ENCODE assay signal across 8 cellular contexts in the genomic region with DNA sequence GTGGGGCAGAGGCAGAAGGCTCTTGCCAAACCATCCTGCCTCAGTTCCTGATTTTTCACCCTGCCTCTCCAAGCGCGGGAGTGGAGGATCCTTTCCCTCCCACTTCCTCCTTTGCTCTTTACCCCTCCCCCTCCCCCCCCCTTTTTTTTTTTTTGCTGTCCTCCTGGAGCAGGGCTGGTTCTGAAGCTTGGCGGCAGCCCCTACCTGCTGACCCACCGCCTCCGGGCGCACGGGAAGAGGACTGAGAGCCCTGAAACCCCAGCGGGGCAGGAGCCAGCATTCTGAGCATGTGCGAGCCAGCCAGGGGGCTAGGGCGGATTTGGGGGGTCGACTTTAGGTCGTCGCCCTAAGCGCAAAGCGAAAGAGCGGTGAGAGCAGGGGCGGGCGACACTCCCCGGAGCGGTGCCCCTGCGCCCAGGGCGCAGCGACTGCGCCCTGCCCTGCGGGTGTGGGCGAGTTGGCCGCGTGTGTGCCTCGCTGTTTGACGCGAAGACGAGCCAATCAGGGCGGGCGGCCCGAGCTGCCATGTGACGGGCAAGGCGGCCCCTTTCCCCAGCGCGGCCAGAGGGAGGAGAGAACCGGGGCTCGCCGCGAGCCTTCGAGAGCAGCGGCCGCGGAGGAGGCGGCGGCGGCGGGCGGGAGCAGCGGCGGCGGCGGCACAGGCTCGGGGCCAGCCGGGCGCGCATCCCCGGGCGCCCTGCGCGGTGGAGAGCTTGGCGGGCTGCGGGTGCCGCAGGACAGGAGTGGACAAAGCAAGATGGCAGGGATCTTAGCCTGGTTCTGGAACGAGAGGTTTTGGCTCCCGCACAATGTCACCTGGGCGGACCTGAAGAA. TPM values are rescaled to one million over a fixed set of nuclear protein-coding genes. Genes with fewer than 3 reads are reported as not detected.
DNase-seq lines count a peak whose midpoint lies in the region; ATAC-seq and TF ChIP-seq lines count a peak whose summit lies in the region.

Gene CERS6, plus strand, starts transcription at position 581 of the 834 bp plus-strand sequence. Its CDS starts 177 bp downstream, at position 758.

- intact Hi-C loops in activated T-helper 2 cell treated with anti-CD3 and anti-CD28 coated beads, Interferon-gamma antibody, Interleukin-2, Interleukin-4, amounts not matched to agents 10 μg/mL and 5 μg/mL and 100 μg/mL, durations not matched to agents 14 hours and 24 hours and 36 hours (cut with micrococcal nuclease), result loop anchor here (1.0 to 10.0 kb wide), 6 partner anchors 24 to 291 kb away; partner anchors contain the start of gene STK39

- peak within 1 kb of the TSS; percentile 60 for H3K27ac Mint-ChIP-seq in activated T-helper 2 cell treated with anti-CD3 and anti-CD28 coated beads, Interferon-gamma antibody, Interleukin-2, Interleukin-4, amounts not matched to agents 10 μg/mL and 5 μg/mL and 100 μg/mL, durations not matched to agents 14 hours and 24 hours and 36 hours
- H3K27ac Mint-ChIP-seq in natural killer cell treated with Interleukin-12 subunit alpha and Interleukin-12 subunit beta and Interleukin-15 and Interleukin-18, amount 100 ng/mL, for 72 hours, result peak within 1 kb of the TSS; percentile 60 to 72

- peaks cover 18% of the 10 kb centered on the region for H3K9me3 ChIP-seq in HUES6 (ENCODE audit: control insufficient read depth, insufficient read depth, low read depth, low read length)
- H3K9me3 ChIP-seq in Peyer's patch, result peaks cover 0 to 10% (median 0%) of the 10 kb centered on the region in 4 donors

- TF ChIP-seq POLR2A in Peyer's patch (IDR thresholded peaks at IDR 0.05), result peak; percentile 95 to 96

- no peaks in the 10 kb centered on the region for H3K27me3 Mint-ChIP-seq in activated T-helper 2 cell treated with anti-CD3 and anti-CD28 coated beads, Interferon-gamma antibody, Interleukin-2, Interleukin-4, amounts not matched to agents 10 μg/mL and 5 μg/mL and 100 μg/mL, durations not matched to agents 14 hours and 24 hours and 36 hours (ENCODE audit: low read depth)
- no peaks in the 10 kb centered on the region for H3K27me3 Mint-ChIP-seq in natural killer cell treated with Interleukin-12 subunit alpha and Interleukin-12 subunit beta and Interleukin-15 and Interleukin-18, amount 100 ng/mL, for 72 hours

- H3K9ac ChIP-seq in HUES6 (ENCODE audit: low read length), result peak within 1 kb of the TSS; percentile 77

- H3K27ac ChIP-seq in HUES6 (ENCODE audit: low read depth, low read length) (peak within 1 kb of the TSS; percentile 66; the same call in 1 of the 2 replicates), Peyer's patch (peak within 1 kb of the TSS; percentile 71 to 92 (median 86))

- TF ChIP-seq CTCF in Peyer's patch (IDR thresholded peaks at IDR 0.05), result peak in 3 of 6 experiments; percentile 16 to 29 (median 17)
- TF ChIP-seq CTCF in fibroblast of pulmonary artery (IDR thresholded peaks at IDR 0.05; ENCODE audit: low read length, missing control alignments), result no peak

- H3K4me1 Mint-ChIP-seq in activated T-helper 2 cell treated with anti-CD3 and anti-CD28 coated beads, Interferon-gamma antibody, Interleukin-2, Interleukin-4, amounts not matched to agents 10 μg/mL and 5 μg/mL and 100 μg/mL, durations not matched to agents 14 hours and 24 hours and 36 hours (ENCODE audit: low read depth), result peaks cover 33% of the 10 kb centered on the region
- peaks cover 14 to 25% of the 10 kb centered on the region in 2 donors for H3K4me1 Mint-ChIP-seq in natural killer cell treated with Interleukin-12 subunit alpha and Interleukin-12 subunit beta and Interleukin-15 and Interleukin-18, amount 100 ng/mL, for 72 hours (ENCODE audit: low read depth in 2 of 2)

- H3K27me3 ChIP-seq in HUES6 (ENCODE audit: control insufficient read depth, insufficient read depth, low read length), result peaks cover 13% of the 10 kb centered on the region
- no peaks in the 10 kb centered on the region for H3K27me3 ChIP-seq in Peyer's patch

- H3K4me1 ChIP-seq in HUES6 (ENCODE audit: control insufficient read depth, insufficient read depth, low read length), result peaks cover 7% of the 10 kb centered on the region; the same call in 1 of the 2 replicates
- H3K4me1 ChIP-seq in Peyer's patch, result no peaks in the 10 kb centered on the region

- DNase-seq in DMS153 (lab: John Stamatoyannopoulos, UW), result peak; percentile 92
- DNase-seq in Peyer's patch, result peak; percentile 80 to 98 (median 96)
- DNase-seq in activated T-helper 2 cell treated with anti-CD3 and anti-CD28 coated beads, Interferon-gamma antibody, Interleukin-2, Interleukin-4, amounts not matched to agents 10 μg/mL and 5 μg/mL and 100 μg/mL, durations not matched to agents 14 hours and 24 hours and 36 hours (ENCODE audit: low spot score), result peak; percentile 84
- DNase-seq in fibroblast of pulmonary artery (ENCODE audit: low read depth), result peak; percentile 95
- DNase-seq in natural killer cell treated with Interleukin-12 subunit alpha and Interleukin-12 subunit beta and Interleukin-15 and Interleukin-18, amount 100 ng/mL, for 72 hours (ENCODE audit: low spot score), result peak; percentile 96
- peak; percentile 32 to 73 (median 52) for DNase-seq in stimulated activated naive CD4-positive, alpha-beta T cell (lab: John Stamatoyannopoulos, UW)

- H3K36me3 Mint-ChIP-seq in activated T-helper 2 cell treated with anti-CD3 and anti-CD28 coated beads, Interferon-gamma antibody, Interleukin-2, Interleukin-4, amounts not matched to agents 10 μg/mL and 5 μg/mL and 100 μg/mL, durations not matched to agents 14 hours and 24 hours and 36 hours (ENCODE audit: low read depth), result peaks cover 3% of the 10 kb centered on the region
- no peaks in the 10 kb centered on the region for H3K36me3 Mint-ChIP-seq in natural killer cell treated with Interleukin-12 subunit alpha and Interleukin-12 subunit beta and Interleukin-15 and Interleukin-18, amount 100 ng/mL, for 72 hours

- peak; percentile 94 for ATAC-seq in GM21515 (IDR thresholded peaks at IDR 0.05; ENCODE audit: unreplicated experiment)
- ATAC-seq in natural killer cell treated with Interleukin-12 subunit alpha and Interleukin-12 subunit beta and Interleukin-15 and Interleukin-18, amount 100 ng/mL, for 72 hours, result peak; percentile 98 to 99

- H3K4me3 Mint-ChIP-seq in activated T-helper 2 cell treated with anti-CD3 and anti-CD28 coated beads, Interferon-gamma antibody, Interleukin-2, Interleukin-4, amounts not matched to agents 10 μg/mL and 5 μg/mL and 100 μg/mL, durations not matched to agents 14 hours and 24 hours and 36 hours (ENCODE audit: low read depth), result no peak within 1 kb of the TSS
- no peak within 1 kb of the TSS for H3K4me3 Mint-ChIP-seq in natural killer cell treated with Interleukin-12 subunit alpha and Interleukin-12 subunit beta and Interleukin-15 and Interleukin-18, amount 100 ng/mL, for 72 hours

- H3K4me3 ChIP-seq in HUES6 (ENCODE audit: low read depth, low read length) (peak within 1 kb of the TSS; percentile 77), Peyer's patch (peak within 1 kb of the TSS; percentile 61 to 98 (median 72)), fibroblast of pulmonary artery (replicated peaks; ENCODE audit: low read depth, low read length) (peak within 1 kb of the TSS; percentile 68)

- H3K36me3 ChIP-seq in HUES6 (ENCODE audit: control insufficient read depth, insufficient read depth, low read length) (no peaks in the 10 kb centered on the region), Peyer's patch (no peaks in the 10 kb centered on the region)

- no peaks in the 10 kb centered on the region for H3K9me3 Mint-ChIP-seq in activated T-helper 2 cell treated with anti-CD3 and anti-CD28 coated beads, Interferon-gamma antibody, Interleukin-2, Interleukin-4, amounts not matched to agents 10 μg/mL and 5 μg/mL and 100 μg/mL, durations not matched to agents 14 hours and 24 hours and 36 hours
- no peaks in the 10 kb centered on the region for H3K9me3 Mint-ChIP-seq in natural killer cell treated with Interleukin-12 subunit alpha and Interleukin-12 subunit beta and Interleukin-15 and Interleukin-18, amount 100 ng/mL, for 72 hours

RNA-seq across cellular contexts. Expression of gene CERS6, which starts in this region (rescaled TPM):
- total RNA-seq in Peyer's patch, result 100 to 1,000 TPM in 1 of 4 donors, 10 to 100 TPM in 3; 28.1 to 110 (median 96.7) TPM
- 21.5 and 22.4 TPM in 2 replicates for total RNA-seq in activated T-helper 2 cell treated with anti-CD3 and anti-CD28 coated beads, Interferon-gamma antibody, Interleukin-2, Interleukin-4, amounts not matched to agents 10 μg/mL and 5 μg/mL and 100 μg/mL, durations not matched to agents 14 hours and 24 hours and 36 hours
- total RNA-seq in natural killer cell treated with Interleukin-12 subunit alpha and Interleukin-12 subunit beta and Interleukin-15 and Interleukin-18, amount 100 ng/mL, for 72 hours, result 10 to 100 TPM; 17.8 to 19.5 TPM

Comparison
In these comparisons a context has a peak if more than half of its experiments do, and no peak if none do; other contexts are left out.
1. Peak in every context shown above with its lines: DNase-seq, ATAC-seq, H3K4me3 ChIP-seq and H3K27ac ChIP-seq.